ENCODE assay signal across 8 cellular contexts in genomic region chr12:54390668-54391551, GRCh38. TPM values are rescaled to one million over a fixed set of nuclear protein-coding genes. Genes with fewer than 3 reads are reported as not detected.
A peak's percentile ranks its signal among the peaks of the same experiment; 100 is the strongest.
DNase-seq lines count a peak whose midpoint lies in the region; ATAC-seq and TF ChIP-seq lines count a peak whose summit lies in the region.

No MANE protein-coding gene starts in this region.

- no peaks in the 10 kb centered on the region for H3K9me3 Mint-ChIP-seq in IgD-negative memory B cell
- H3K9me3 Mint-ChIP-seq in T-cell: no peaks in the 10 kb centered on the region
- H3K9me3 Mint-ChIP-seq in immature natural killer cell: no peaks in the 10 kb centered on the region

- POLR2A ChIA-PET in T-cell (lab: Charles Lee): interaction anchor here (0.6 kb wide), 2 partner anchors 10 to 22 kb away, joined by 3 read pairs; no protein-coding TSS in a partner anchor

- ATAC-seq in T-cell (replicated peaks in 1 of 4): peak; percentile 83 to 93 (median 87)

- H3K4me1 Mint-ChIP-seq in IgD-negative memory B cell (peaks cover 20 to 23% (median 20%) of the 10 kb centered on the region in 3 donors), T-cell (peaks cover 18 to 39% (median 27%) of the 10 kb centered on the region in 3 donors), immature natural killer cell (peaks cover 38 to 40% of the 10 kb centered on the region in 2 donors)

- CTCF ChIA-PET in T-cell (lab: Charles Lee): interaction anchor here (0.6 to 1.1 kb wide), 4 partner anchors 25 to 1131 kb away, joined by 3 to 4 read pairs (median 3); no protein-coding TSS in a partner anchor

- TF ChIP-seq CTCF in GM12872 (IDR thresholded peaks at IDR 0.05; ENCODE audit: insufficient read depth, low read depth, low read length): peak; percentile 49

- H3K36me3 Mint-ChIP-seq in IgD-negative memory B cell (no peaks in the 10 kb centered on the region), T-cell (peaks cover 25% of the 10 kb centered on the region), immature natural killer cell (peaks cover 0 to 20% (median 5%) of the 10 kb centered on the region in 3 donors)

- no peaks in the 10 kb centered on the region for H3K27me3 Mint-ChIP-seq in IgD-negative memory B cell
- no peaks in the 10 kb centered on the region for H3K27me3 Mint-ChIP-seq in T-cell
- H3K27me3 Mint-ChIP-seq in immature natural killer cell (ENCODE audit: low read depth in 3 of 3): peaks cover 0 to 4% (median 2%) of the 10 kb centered on the region in 3 donors

- peak overlapping the region in 1 of 3 donors; percentile 13 for H3K27ac Mint-ChIP-seq in IgD-negative memory B cell
- H3K27ac Mint-ChIP-seq in T-cell: peak overlapping the region in 1 of 2 donors; percentile 58
- peak overlapping the region in 3 of 6 donors; percentile 13 to 69 (median 24) for H3K27ac Mint-ChIP-seq in immature natural killer cell

- DNase-seq in T-cell (peak in 33 of 34 experiments; percentile 35 to 72 (median 58)), anterior cingulate cortex (lab: John Stamatoyannopoulos, UW) (peak in 35 of 58 donors; percentile 12 to 75 (median 42)), immature natural killer cell (peak; percentile 66 to 71 (median 67)), kidney glomerular epithelial cell (lab: John Stamatoyannopoulos, UW) (no peak), SW480 (ENCODE audit: low spot score) (no peak)
- DNase-seq in stimulated activated CD4-positive, alpha-beta T cell treated with anti-CD3 and anti-CD28 coated beads, TNF-alpha, amount 100 ng/mL, for 24 hours (ENCODE audit: low read depth in 3 of 3): peak; percentile 32 to 72 (median 50)

- peak overlapping the region; percentile 63 to 94 (median 85) for H3K4me3 Mint-ChIP-seq in IgD-negative memory B cell
- peak overlapping the region; percentile 70 to 79 (median 78) for H3K4me3 Mint-ChIP-seq in T-cell
- peak overlapping the region; percentile 67 to 86 (median 76) for H3K4me3 Mint-ChIP-seq in immature natural killer cell

RNA-seq across cellular contexts. Expression of gene ZNF385A, which starts 6.4 kb away (rescaled TPM):
- polyA plus RNA-seq in IgD-negative memory B cell: 4.2 TPM
- 1 to 10 TPM in 4 of 5 donors, under 1 TPM in 1; 0.90 to 2.7 (median 1.2) TPM for total RNA-seq in T-cell
- 1 to 10 TPM; 1.8 to 2.7 (median 2.2) TPM for polyA plus RNA-seq in immature natural killer cell

RNA-seq across cellular contexts. Expression of gene GPR84, which starts 26.6 kb away (rescaled TPM):
- not detected for polyA plus RNA-seq in IgD-negative memory B cell
- total RNA-seq in T-cell: not detected
- polyA plus RNA-seq in immature natural killer cell: not detected

RNA-seq across cellular contexts. Expression of gene ITGA5, which starts 28.2 kb away (rescaled TPM):
- polyA plus RNA-seq in IgD-negative memory B cell (1.6 TPM), immature natural killer cell (100 to 1,000 TPM in 1 of 3 donors, 10 to 100 TPM in 2; 26.2 to 119 (median 65.5) TPM)
- 100 to 1,000 TPM in 3 of 5 donors, 10 to 100 TPM in 2; 58.6 to 183 (median 169) TPM for total RNA-seq in T-cell

Comparison
In these comparisons a context has a peak if more than half of its experiments do, and no peak if none do; other contexts are left out.
1. DNase-seq: peak in T-cell (33 of 34), anterior cingulate cortex (35 of 58), immature natural killer cell (3 of 3) and stimulated activated CD4-positive, alpha-beta T cell treated with anti-CD3 and anti-CD28 coated beads, TNF-alpha, amount 100 ng/mL, for 24 hours (3 of 3); none in kidney glomerular epithelial cell (single experiment) and SW480 (single experiment).
2. RNA of gene ITGA5, which starts 28.2 kb away (polyA plus RNA-seq): 26.2 to 119 TPM in immature natural killer cell; 1.6 TPM in IgD-negative memory B cell (single experiment); every median in the first group is over 10 times any median in the second.
3. Peak in every context shown above with its lines, with median percentiles within 50 percentile points of each other: H3K4me3 Mint-ChIP-seq.